In genomic region chr1:164558461-164559341, GRCh38 we compare ENCODE assay signal across 8 cellular contexts. TPM values are rescaled to one million over a fixed set of nuclear protein-coding genes. Genes with fewer than 3 reads are reported as not detected.
DNase-seq lines count a peak whose midpoint lies in the region; ATAC-seq and FAIRE-seq lines count a peak whose summit lies in the region.

PBX1 (plus strand) TSS chr1:164559184.

- no peaks in the 10 kb centered on the region for H3K9me3 ChIP-seq in iPS DF 6.9 (ENCODE audit: control insufficient read depth, insufficient read depth, low read length)

- DNase-seq in GM18507 (ENCODE audit: extremely low spot score, insufficient read length, low read depth), result peak; percentile 42
- DNase-seq in NCI-H2081 treated with DMSO at 0.1 percent for 48 hours (lab: John Stamatoyannopoulos, UW), result peak; percentile 89
- peak; percentile 94 for DNase-seq in brain pericyte (ENCODE audit: low read depth, low spot score)
- DNase-seq in iPS DF 6.9 (ENCODE audit: low read depth, low spot score), result peak; percentile 82
- DNase-seq in sciatic nerve (ENCODE audit: low spot score), result peak; percentile 97
- DNase-seq in NK-92 (lab: John Stamatoyannopoulos, UW; ENCODE audit: unreplicated experiment), result no peak

- peak; percentile 99 for ATAC-seq in HG03025 (IDR thresholded peaks at IDR 0.05; ENCODE audit: low FRiP score, unreplicated experiment)
- ATAC-seq in sciatic nerve, result peak; percentile 99

- intact Hi-C loops in sciatic nerve (cut with DNase I), result no loop called here

- H3K4me3 ChIP-seq in iPS DF 6.9 (ENCODE audit: low read length), result peak within 1 kb of the TSS; percentile 58

- no peaks in the 10 kb centered on the region; the same call in 1 of the 2 replicates for H3K4me1 ChIP-seq in iPS DF 6.9 (ENCODE audit: control insufficient read depth, insufficient read depth, low read length)

- WGBS in iPS DF 6.9 (ENCODE audit: insufficient coverage, insufficient read length), result no CpG with 5 or more reads among the region's 28 CpGs

- FAIRE-seq in GM18507 (lab: Jason Lieb, UNC) (no peak), TTC549 (lab: Jason Lieb, UNC) (peak; percentile 99)

- no peak within 1 kb of the TSS for H3K27ac ChIP-seq in iPS DF 6.9 (ENCODE audit: low read length)

- H3K36me3 ChIP-seq in iPS DF 6.9 (ENCODE audit: control insufficient read depth, insufficient read depth, low read length), result no peaks in the 10 kb centered on the region; the same call in 1 of the 2 replicates

- H3K27me3 ChIP-seq in iPS DF 6.9 (ENCODE audit: control insufficient read depth, insufficient read depth, low read length), result no peaks in the 10 kb centered on the region

RNA-seq across cellular contexts. Expression of gene PBX1, which starts in this region (rescaled TPM):
- total RNA-seq in sciatic nerve, result 72.9 TPM
